ENCODE assay signal across 34 cellular contexts in the genomic region with DNA sequence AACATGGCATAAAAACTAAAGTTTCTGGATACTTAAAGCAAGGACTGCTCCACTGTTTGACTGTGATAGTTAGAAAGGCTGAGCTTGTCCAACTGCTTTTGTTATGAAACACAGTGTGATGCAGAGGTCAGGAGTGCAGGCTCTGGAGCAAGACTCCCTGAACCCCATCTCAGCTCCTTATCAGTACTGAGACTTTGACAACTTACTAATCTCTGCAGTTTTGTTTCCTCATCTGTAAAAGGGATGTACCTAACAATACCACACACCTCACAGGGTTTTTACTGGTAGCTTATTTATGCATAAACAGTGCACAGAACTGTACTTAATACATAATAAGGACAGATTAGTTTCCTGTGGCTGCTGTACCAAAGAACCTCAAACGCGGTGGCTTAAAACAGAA.
DNase-seq lines count a peak whose midpoint lies in the region; ATAC-seq, FAIRE-seq and TF ChIP-seq lines count a peak whose summit lies in the region.
"Had no signal": no experiment of that assay in that cellular context is flagged by ENCODE, and none has a peak within 500 bp of the region (broad histone marks: within the 10 kb centered on the region; RNA-seq: fewer than 3 reads in every experiment).

No MANE protein-coding gene starts in this region.

- ATAC-seq in HG02840 (IDR thresholded peaks at IDR 0.05; ENCODE audit: low FRiP score, unreplicated experiment), result peak; percentile 59
- ATAC-seq: activated T-cell treated with anti-CD3 and anti-CD28 coated beads, Interleukin-2, amount 50 U/mL, for 72 hours; foreskin keratinocyte; heart right ventricle; right cardiac atrium; T-helper 17 cell; upper lobe of right lung had no signal

- DNase-seq in SIG-M5 treated with dmso at 0.1 percent for 504 hours (lab: John Stamatoyannopoulos, UW; ENCODE audit: unreplicated experiment), result peak; percentile 23
- no peak for DNase-seq in SIG-M5 (lab: John Stamatoyannopoulos, UW)
- DNase-seq in D721Med (ENCODE audit: insufficient read length, low spot score), result no peak
- no peak for DNase-seq in SK-N-DZ (ENCODE audit: low spot score)
- no peak for DNase-seq in Karpas-422
- no peak for DNase-seq in NOMO-1 (lab: John Stamatoyannopoulos, UW; ENCODE audit: unreplicated experiment in 2 of 2)
- DNase-seq: 8988T; activated CD4-positive, alpha-beta T cell treated with anti-CD3 and anti-CD28 coated beads, Interleukin-2, amount 50 U/mL, for 48 hours; activated CD4-positive, CD25-positive, alpha-beta regulatory T cell treated with anti-CD3 and anti-CD28 coated beads, Interleukin-2, amount 50 U/mL, for 72 hours; activated naive CD4-positive, alpha-beta T cell; activated T-cell treated with anti-CD3 and anti-CD28 coated beads, Interleukin-2, amount 50 U/mL, for 72 hours; Caco-2; central memory CD4-positive, alpha-beta T cell; cortex of kidney; DND-41; foreskin keratinocyte; GF-D8; heart right ventricle; Kasumi-1; kidney; naive B cell; NCI-H1436 treated with DMSO at 0.1 percent for 48 hours; NCI-H446 treated with DMSO at 0.1 percent for 48 hours; right cardiac atrium; SK-N-SH; stimulated activated naive CD4-positive, alpha-beta T cell; T-helper 17 cell; upper lobe of right lung had no signal

- H3K9ac ChIP-seq in OCI-LY3 (ENCODE audit: low read length), result no peak overlapping the region
- no peak overlapping the region for H3K9ac ChIP-seq in Karpas-422 (ENCODE audit: low read length)
- H3K9ac ChIP-seq: SK-N-SH had no signal

- H3K4me1 ChIP-seq in OCI-LY3 (ENCODE audit: low read length), result peaks cover 27% of the 10 kb centered on the region
- no peaks in the 10 kb centered on the region for H3K4me1 ChIP-seq in Karpas-422 (ENCODE audit: low read length)
- H3K4me1 ChIP-seq: esophagus muscularis mucosa, foreskin keratinocyte, heart right ventricle, upper lobe of right lung had no signal

- no peak for FAIRE-seq in D721Med (lab: Jason Lieb, UNC)
- FAIRE-seq: kidney had no signal

- H3K9me3 ChIP-seq in OCI-LY3 (ENCODE audit: insufficient read depth, low read length), result no peaks in the 10 kb centered on the region
- H3K9me3 ChIP-seq in Karpas-422 (ENCODE audit: low read length), result peaks cover 42% of the 10 kb centered on the region
- H3K9me3 ChIP-seq: Caco-2, esophagus muscularis mucosa, heart right ventricle, SK-N-SH, upper lobe of right lung had no signal

- H4K20me1 ChIP-seq in OCI-LY3 (ENCODE audit: insufficient read depth, low read length) (no peaks in the 10 kb centered on the region), Karpas-422 (ENCODE audit: insufficient read depth, low read depth, low read length) (no peaks in the 10 kb centered on the region)

- H3K79me2 ChIP-seq in OCI-LY3 (ENCODE audit: low read length), result no peaks in the 10 kb centered on the region
- H3K79me2 ChIP-seq in Karpas-422 (ENCODE audit: low read length), result no peaks in the 10 kb centered on the region

- TF ChIP-seq CTCF in OCI-LY3 (IDR thresholded peaks at IDR 0.05; ENCODE audit: low read depth, low read length) (no peak), D721Med (IDR thresholded peaks at IDR 0.05; ENCODE audit: insufficient read depth, missing control alignments) (no peak)

- H2AFZ ChIP-seq in OCI-LY3 (ENCODE audit: low read depth, low read length), result no peak overlapping the region
- no peak overlapping the region for H2AFZ ChIP-seq in Karpas-422 (ENCODE audit: low read length)

- no peaks in the 10 kb centered on the region for H3K27me3 ChIP-seq in OCI-LY3 (ENCODE audit: low read depth, low read length)
- no peaks in the 10 kb centered on the region for H3K27me3 ChIP-seq in Karpas-422 (ENCODE audit: low read length)
- H3K27me3 ChIP-seq: esophagus muscularis mucosa, foreskin keratinocyte, heart right ventricle, upper lobe of right lung had no signal

- peak overlapping the region; percentile 7; the same call in 1 of the 2 replicates for H3K4me3 ChIP-seq in OCI-LY3 (ENCODE audit: low read length)
- no peak overlapping the region for H3K4me3 ChIP-seq in Karpas-422 (ENCODE audit: low read length)
- H3K4me3 ChIP-seq: esophagus muscularis mucosa, heart right ventricle, smooth muscle cell, upper lobe of right lung had no signal

- H3K27ac ChIP-seq in OCI-LY3 (ENCODE audit: low read length), result no peak overlapping the region
- no peak overlapping the region for H3K27ac ChIP-seq in Karpas-422 (ENCODE audit: low read length)
- H3K27ac ChIP-seq: C4-2B, esophagus muscularis mucosa, foreskin keratinocyte, heart right ventricle, RWPE1, upper lobe of right lung had no signal

- no peaks in the 10 kb centered on the region for H3K9me2 ChIP-seq in Karpas-422 (replicated peaks; ENCODE audit: insufficient read depth, low read length)
- H3K9me2 ChIP-seq: SK-N-SH had no signal

- H3K36me3 ChIP-seq in OCI-LY3 (replicated peaks; ENCODE audit: low read depth, low read length) (no peaks in the 10 kb centered on the region), Karpas-422 (ENCODE audit: insufficient read depth, low read length) (no peaks in the 10 kb centered on the region)
- H3K36me3 ChIP-seq: esophagus muscularis mucosa, heart right ventricle, upper lobe of right lung had no signal

- H3K4me2 ChIP-seq in OCI-LY3 (ENCODE audit: low read length) (peak overlapping the region; percentile 47), Karpas-422 (ENCODE audit: low read depth, low read length, poor library complexity, severe bottlenecking) (no peak overlapping the region)
- H3K4me2 ChIP-seq: SK-N-SH, smooth muscle cell had no signal
